5 cellular contexts compared by ENCODE assay signal in genomic region chr5:13470975-13471374, GRCh38.
"Had no signal": no experiment of that assay in that cellular context is flagged by ENCODE, and none has a peak within 500 bp of the region (broad histone marks: within the 10 kb centered on the region; RNA-seq: fewer than 3 reads in every experiment).

No MANE protein-coding gene starts in this region.

- H3K4me3 ChIP-seq: K562 had no signal

- H3K27ac ChIP-seq: HL-60 had no signal

- DNase-seq: IMR-90, KBM-7, KG1 had no signal
